1 cellular context compared by ENCODE assay signal in genomic region chr9:137026828-137027227, GRCh38.
TF ChIP-seq lines count a peak whose summit lies in the region.

No MANE protein-coding gene starts in this region.

TF ChIP-seq in HepG2, 621 proteins besides CTCF, POLR2A, EP300 and RAD21:
- TF ChIP-seq ZNF777 (CRISPR knock-in tag; IDR thresholded peaks at IDR 0.05), result no peak
- TF ChIP-seq ZNF605 (CRISPR knock-in tag; IDR thresholded peaks at IDR 0.05), result 0 out of 2 replicates have a peak, but pooled peaks have one; percentile 35
